Comparison of ENCODE assay signal across 26 cellular contexts in genomic region chr7:64733550-64734240, GRCh38.
"Had no signal": no experiment of that assay in that cellular context is flagged by ENCODE, and none has a peak within 500 bp of the region (broad histone marks: within the 10 kb centered on the region; RNA-seq: fewer than 3 reads in every experiment).

No MANE protein-coding gene starts in this region.

- H2AFZ ChIP-seq: parathyroid adenoma had no signal

- H3K79me2 ChIP-seq: parathyroid adenoma had no signal

- H3K4me1 Mint-ChIP-seq: activated CD4-positive, alpha-beta T cell treated with anti-CD3 and anti-CD28 coated beads, Interleukin-2, amount 10 ng/mL, durations not matched to agents 7 days and 5 days; activated CD8-positive, alpha-beta memory T cell treated with anti-CD3 and anti-CD28 coated beads, Interleukin-2, amount 10 ng/mL, durations not matched to agents 7 days and 5 days; activated naive CD4-positive, alpha-beta T cell treated with anti-CD3 and anti-CD28 coated beads, Interleukin-2, amount 10 ng/mL, durations not matched to agents 7 days and 5 days; mesothelial cell of epicardium; nephron; stimulated activated effector memory CD8-positive, alpha-beta T cell treated with anti-CD3 and anti-CD28 coated beads, Interleukin-12 subunit alpha, Interleukin-12 subunit beta, amount 100 ng/mL, for 72 hours had no signal

- H3K9ac ChIP-seq: parathyroid adenoma had no signal

- H3K27me3 Mint-ChIP-seq: activated CD4-positive, alpha-beta T cell treated with anti-CD3 and anti-CD28 coated beads, Interleukin-2, amount 10 ng/mL, durations not matched to agents 7 days and 5 days; activated CD8-positive, alpha-beta memory T cell treated with anti-CD3 and anti-CD28 coated beads, Interleukin-2, amount 10 ng/mL, durations not matched to agents 7 days and 5 days; activated CD8-positive, alpha-beta T cell treated with anti-CD3 and anti-CD28 coated beads for 36 hours; activated naive CD4-positive, alpha-beta T cell treated with anti-CD3 and anti-CD28 coated beads, Interleukin-2, amount 10 ng/mL, durations not matched to agents 7 days and 5 days had no signal

- DNase-seq: activated CD4-positive, alpha-beta T cell treated with anti-CD3 and anti-CD28 coated beads, Interleukin-2, amount 10 ng/mL, durations not matched to agents 7 days and 5 days; activated CD4-positive, CD25-positive, alpha-beta regulatory T cell treated with anti-CD3 and anti-CD28 coated beads, Interleukin-2, amount 50 U/mL, for 72 hours; activated CD8-positive, alpha-beta memory T cell treated with anti-CD3 and anti-CD28 coated beads, Interleukin-2, amount 10 ng/mL, durations not matched to agents 7 days and 5 days; activated CD8-positive, alpha-beta T cell treated with anti-CD3 and anti-CD28 coated beads for 36 hours; activated effector memory CD4-positive, alpha-beta T cell treated with anti-CD3 and anti-CD28 coated beads, Interleukin-2, amount 50 U/mL, for 16 hours; activated naive CD4-positive, alpha-beta T cell treated with anti-CD3 and anti-CD28 coated beads, Interleukin-2, amount 10 ng/mL, durations not matched to agents 7 days and 5 days; activated T-cell treated with anti-CD3 and anti-CD28 coated beads for 4 hours; amygdala; body of pancreas; cortex of kidney; heart left ventricle; left ventricle myocardium superior; mammary epithelial cell; right cardiac atrium; stimulated activated CD4-positive, alpha-beta T cell treated with anti-CD3 and anti-CD28 coated beads, Interleukin-1b, Interleukin-23, amount 100 ng/mL, for 48 hours; stomach; transverse colon; WERI-Rb-1 had no signal

- H3K4me1 ChIP-seq: body of pancreas, heart left ventricle, parathyroid adenoma, stomach, suprapubic skin, transverse colon, vagina had no signal

- H3K4me3 Mint-ChIP-seq: activated CD4-positive, alpha-beta T cell treated with anti-CD3 and anti-CD28 coated beads, Interleukin-2, amount 10 ng/mL, durations not matched to agents 7 days and 5 days; activated CD8-positive, alpha-beta memory T cell treated with anti-CD3 and anti-CD28 coated beads, Interleukin-2, amount 10 ng/mL, durations not matched to agents 7 days and 5 days; activated CD8-positive, alpha-beta T cell treated with anti-CD3 and anti-CD28 coated beads for 36 hours; activated naive CD4-positive, alpha-beta T cell treated with anti-CD3 and anti-CD28 coated beads, Interleukin-2, amount 10 ng/mL, durations not matched to agents 7 days and 5 days; mesothelial cell of epicardium; nephron; stimulated activated effector memory CD8-positive, alpha-beta T cell treated with anti-CD3 and anti-CD28 coated beads, Interleukin-12 subunit alpha, Interleukin-12 subunit beta, amount 100 ng/mL, for 72 hours had no signal

- H3K27me3 ChIP-seq: body of pancreas, cardiac muscle cell, heart left ventricle, stomach, suprapubic skin, transverse colon, vagina had no signal

- H3K27ac Mint-ChIP-seq: activated CD4-positive, alpha-beta T cell treated with anti-CD3 and anti-CD28 coated beads, Interleukin-2, amount 10 ng/mL, durations not matched to agents 7 days and 5 days; activated CD8-positive, alpha-beta memory T cell treated with anti-CD3 and anti-CD28 coated beads, Interleukin-2, amount 10 ng/mL, durations not matched to agents 7 days and 5 days; activated CD8-positive, alpha-beta T cell treated with anti-CD3 and anti-CD28 coated beads for 36 hours; activated naive CD4-positive, alpha-beta T cell treated with anti-CD3 and anti-CD28 coated beads, Interleukin-2, amount 10 ng/mL, durations not matched to agents 7 days and 5 days; mesothelial cell of epicardium; nephron; stimulated activated effector memory CD8-positive, alpha-beta T cell treated with anti-CD3 and anti-CD28 coated beads, Interleukin-12 subunit alpha, Interleukin-12 subunit beta, amount 100 ng/mL, for 72 hours had no signal

- H3K27ac ChIP-seq: body of pancreas, cardiac muscle cell, heart left ventricle, parathyroid adenoma, skin epidermis, stomach, suprapubic skin, transverse colon, vagina, WERI-Rb-1 had no signal

- H3K36me3 ChIP-seq: cardiac muscle cell, heart left ventricle, stomach, suprapubic skin, transverse colon, vagina, WERI-Rb-1 had no signal

- ATAC-seq: activated CD8-positive, alpha-beta memory T cell treated with anti-CD3 and anti-CD28 coated beads, Interleukin-2, amount 10 ng/mL, durations not matched to agents 7 days and 5 days; activated CD8-positive, alpha-beta T cell treated with anti-CD3 and anti-CD28 coated beads for 36 hours; body of pancreas; heart left ventricle; left ventricle myocardium superior; right cardiac atrium; stimulated activated effector memory CD8-positive, alpha-beta T cell treated with anti-CD3 and anti-CD28 coated beads, Interleukin-12 subunit alpha, Interleukin-12 subunit beta, amount 100 ng/mL, for 72 hours had no signal

- H3K36me3 Mint-ChIP-seq: activated CD8-positive, alpha-beta memory T cell treated with anti-CD3 and anti-CD28 coated beads, Interleukin-2, amount 10 ng/mL, durations not matched to agents 7 days and 5 days; activated naive CD4-positive, alpha-beta T cell treated with anti-CD3 and anti-CD28 coated beads, Interleukin-2, amount 10 ng/mL, durations not matched to agents 7 days and 5 days; mesothelial cell of epicardium; stimulated activated effector memory CD8-positive, alpha-beta T cell treated with anti-CD3 and anti-CD28 coated beads, Interleukin-12 subunit alpha, Interleukin-12 subunit beta, amount 100 ng/mL, for 72 hours had no signal

- H3K9me3 ChIP-seq: suprapubic skin, vagina had no signal

- H3K4me3 ChIP-seq: body of pancreas, cardiac muscle cell, heart left ventricle, skin epidermis, stomach, suprapubic skin, transverse colon, vagina had no signal
